ENCODE assay signal across 16 cellular contexts in genomic region chr19:3949997-3950859, GRCh38. TPM values are rescaled to one million over a fixed set of nuclear protein-coding genes. Genes with fewer than 3 reads are reported as not detected.
DNase-seq lines count a peak whose midpoint lies in the region; ATAC-seq and TF ChIP-seq lines count a peak whose summit lies in the region.
"Had no signal": no experiment of that assay in that cellular context is flagged by ENCODE, and none has a peak within 500 bp of the region (broad histone marks: within the 10 kb centered on the region; RNA-seq: fewer than 3 reads in every experiment).

No MANE protein-coding gene starts in this region.

- H3K9me3 Mint-ChIP-seq in activated naive CD8-positive, alpha-beta T cell treated with anti-CD3 and anti-CD28 coated beads for 36 hours: no peaks in the 10 kb centered on the region
- H3K9me3 Mint-ChIP-seq in neural progenitor cell: no peaks in the 10 kb centered on the region
- H3K9me3 Mint-ChIP-seq: activated T-helper 17 cell treated with anti-CD3 and anti-CD28 coated beads, Interleukin-2, amount 50 U/mL, for 72 hours had no signal

- H3K79me2 ChIP-seq in neural progenitor cell (ENCODE audit: low read depth): no peaks in the 10 kb centered on the region

- no peaks in the 10 kb centered on the region for H3K9me3 ChIP-seq in right cardiac atrium (ENCODE audit: control insufficient read depth, low read length)
- no peaks in the 10 kb centered on the region for H3K9me3 ChIP-seq in stomach
- no peaks in the 10 kb centered on the region for H3K9me3 ChIP-seq in neural progenitor cell (ENCODE audit: low read depth)
- H3K9me3 ChIP-seq: BE2C, SK-N-SH had no signal

- no peak for TF ChIP-seq POLR2A in stomach (IDR thresholded peaks at IDR 0.05)

- TF ChIP-seq CTCF in stomach (IDR thresholded peaks at IDR 0.05) (no peak), neural progenitor cell (IDR thresholded peaks at IDR 0.05) (no peak)

- no peak overlapping the region for H3K27ac Mint-ChIP-seq in activated naive CD8-positive, alpha-beta T cell treated with anti-CD3 and anti-CD28 coated beads for 36 hours
- H3K27ac Mint-ChIP-seq in neural progenitor cell: no peak overlapping the region
- H3K27ac Mint-ChIP-seq: activated T-helper 17 cell treated with anti-CD3 and anti-CD28 coated beads, Interleukin-2, amount 50 U/mL, for 72 hours had no signal

- H3K4me1 Mint-ChIP-seq in activated naive CD8-positive, alpha-beta T cell treated with anti-CD3 and anti-CD28 coated beads for 36 hours: peaks cover 6% of the 10 kb centered on the region
- H3K4me1 Mint-ChIP-seq in neural progenitor cell: peaks cover 8% of the 10 kb centered on the region
- H3K4me1 Mint-ChIP-seq: activated T-helper 17 cell treated with anti-CD3 and anti-CD28 coated beads, Interleukin-2, amount 50 U/mL, for 72 hours had no signal

- no peak overlapping the region for H2AFZ ChIP-seq in neural progenitor cell (replicated peaks)

- WGBS in right cardiac atrium: 42% methylated on average over 20 of the region's 20 CpGs
- WGBS in stomach, 5 donors: 48 to 65% (median 53%) methylated on average over 7 to 20 of the region's 20 CpGs

- peak overlapping the region; percentile 84 for H3K27ac ChIP-seq in right cardiac atrium (ENCODE audit: low read length)
- peak overlapping the region in 4 of 5 donors; percentile 32 to 82 (median 74) for H3K27ac ChIP-seq in stomach
- H3K27ac ChIP-seq in neural progenitor cell: no peak overlapping the region

- intact Hi-C loops in right cardiac atrium (cut with DNase I) (no loop called here), stomach (cut with DNase I; ENCODE audit: low total_unique reads) (no loop called here)

- peaks cover 3% of the 10 kb centered on the region for H3F3A ChIP-seq in neural progenitor cell (ENCODE audit: low read depth)

- ATAC-seq in right cardiac atrium: peak; percentile 42 to 44
- no peak for ATAC-seq in HG03196 (IDR thresholded peaks at IDR 0.05; ENCODE audit: unreplicated experiment)
- ATAC-seq: activated T-helper 17 cell treated with anti-CD3 and anti-CD28 coated beads, Interleukin-2, amount 50 U/mL, for 72 hours had no signal

- H3K36me3 ChIP-seq in stomach (peaks cover 0 to 3% (median 0%) of the 10 kb centered on the region in 4 donors), neural progenitor cell (no peaks in the 10 kb centered on the region)
- H3K36me3 ChIP-seq: BE2C had no signal

- peak overlapping the region; percentile 43 for H3K4me3 Mint-ChIP-seq in activated naive CD8-positive, alpha-beta T cell treated with anti-CD3 and anti-CD28 coated beads for 36 hours
- H3K4me3 Mint-ChIP-seq in neural progenitor cell: no peak overlapping the region
- H3K4me3 Mint-ChIP-seq: activated T-helper 17 cell treated with anti-CD3 and anti-CD28 coated beads, Interleukin-2, amount 50 U/mL, for 72 hours had no signal

- no peaks in the 10 kb centered on the region for H3K36me3 Mint-ChIP-seq in activated naive CD8-positive, alpha-beta T cell treated with anti-CD3 and anti-CD28 coated beads for 36 hours
- H3K36me3 Mint-ChIP-seq in neural progenitor cell: no peaks in the 10 kb centered on the region

- H3K27me3 ChIP-seq in right cardiac atrium (ENCODE audit: control insufficient read depth, insufficient read depth): no peaks in the 10 kb centered on the region
- H3K27me3 ChIP-seq in stomach: no peaks in the 10 kb centered on the region
- H3K27me3 ChIP-seq in neural progenitor cell: no peaks in the 10 kb centered on the region
- H3K27me3 ChIP-seq: BE2C had no signal

- no peak overlapping the region for H3K4me2 ChIP-seq in neural progenitor cell
- H3K4me2 ChIP-seq: SK-N-SH had no signal

- no peaks in the 10 kb centered on the region for H4K20me1 ChIP-seq in neural progenitor cell (ENCODE audit: low read depth)

- DNase-seq in NCI-H524 (lab: John Stamatoyannopoulos, UW) (peak; percentile 59 to 83), right cardiac atrium (peak in 2 of 3 donors; percentile 65 to 77), stomach (no peak), neural progenitor cell (ENCODE audit: low spot score) (no peak), NCI-H2029 treated with DMSO at 0.1 percent for 48 hours (lab: John Stamatoyannopoulos, UW) (no peak), anterior cingulate cortex (lab: John Stamatoyannopoulos, UW) (no peak)
- DNase-seq in activated naive CD8-positive, alpha-beta T cell treated with anti-CD3 and anti-CD28 coated beads for 36 hours: no peak
- DNase-seq: activated CD4-positive, alpha-beta T cell treated with anti-CD3 and anti-CD28 coated beads, Interleukin-2, amount 50 U/mL, for 4 hours; BE2C; head of caudate nucleus; NCI-H1436 treated with DMSO at 0.1 percent for 48 hours; SK-N-SH had no signal

- H3K4me1 ChIP-seq in right cardiac atrium (ENCODE audit: control insufficient read depth, insufficient read depth, low read length): no peaks in the 10 kb centered on the region
- H3K4me1 ChIP-seq in stomach: peaks cover 10 to 43% (median 30%) of the 10 kb centered on the region in 4 donors
- no peaks in the 10 kb centered on the region for H3K4me1 ChIP-seq in neural progenitor cell
- H3K4me1 ChIP-seq: BE2C had no signal

- H3K27me3 Mint-ChIP-seq in activated naive CD8-positive, alpha-beta T cell treated with anti-CD3 and anti-CD28 coated beads for 36 hours: no peaks in the 10 kb centered on the region
- H3K27me3 Mint-ChIP-seq in neural progenitor cell (ENCODE audit: insufficient read depth, low read depth): peaks cover 5% of the 10 kb centered on the region
- H3K27me3 Mint-ChIP-seq: activated T-helper 17 cell treated with anti-CD3 and anti-CD28 coated beads, Interleukin-2, amount 50 U/mL, for 72 hours had no signal

- TF ChIP-seq EP300 in stomach (IDR thresholded peaks at IDR 0.05): no peak

- H3K4me3 ChIP-seq in right cardiac atrium (ENCODE audit: low read length) (peak overlapping the region; percentile 40), stomach (peak overlapping the region in 2 of 4 donors; percentile 12 to 19), neural progenitor cell (no peak overlapping the region)

- no peak overlapping the region for H3K9ac ChIP-seq in neural progenitor cell
- H3K9ac ChIP-seq: SK-N-SH had no signal

RNA-seq across cellular contexts. Expression of gene NMRK2, which starts 17.4 kb away (rescaled TPM):
- total RNA-seq in activated naive CD8-positive, alpha-beta T cell treated with anti-CD3 and anti-CD28 coated beads for 36 hours: not detected
- total RNA-seq in right cardiac atrium (1,000 to 10,000 TPM; 1,114 to 1,487 (median 1,236) TPM), stomach (under 1 TPM in 1 of 5 donors, not detected in 4; 0.55 TPM), neural progenitor cell (ENCODE audit: low replicate concordance) (0.77 and 1.1 TPM in 2 replicates)
- polyA plus RNA-seq in right cardiac atrium (1,838 TPM), stomach (1 to 10 TPM in 2 of 3 donors, under 1 TPM in 1; 0.68 to 4.3 (median 2.3) TPM)
- total RNA-seq: activated T-helper 17 cell treated with anti-CD3 and anti-CD28 coated beads, Interleukin-2, amount 50 U/mL, for 72 hours; kidney epithelial cell; mucosa of gallbladder had no signal
- polyA plus RNA-seq: SK-N-SH had no signal

RNA-seq across cellular contexts. Expression of gene DAPK3, which starts 20.7 kb away (rescaled TPM):
- total RNA-seq in activated naive CD8-positive, alpha-beta T cell treated with anti-CD3 and anti-CD28 coated beads for 36 hours: 10 to 100 TPM; 31.6 to 32.2 TPM
- total RNA-seq in right cardiac atrium (100 to 1,000 TPM in 2 of 4 donors, 10 to 100 TPM in 2; 67.8 to 121 (median 93.4) TPM), stomach (100 to 1,000 TPM in 2 of 5 donors, 10 to 100 TPM in 3; 58.5 to 238 (median 75.8) TPM), neural progenitor cell (ENCODE audit: low replicate concordance) (33.7 and 96.6 TPM in 2 replicates)
- polyA plus RNA-seq in right cardiac atrium (122 TPM), stomach (10 to 100 TPM; 47.0 to 73.5 (median 51.9) TPM)

RNA-seq across cellular contexts. Expression of gene EEF2, which starts 35.0 kb away (rescaled TPM):
- total RNA-seq in activated naive CD8-positive, alpha-beta T cell treated with anti-CD3 and anti-CD28 coated beads for 36 hours: 1,000 to 10,000 TPM; 3,340 to 3,392 TPM
- total RNA-seq in right cardiac atrium (1,000 to 10,000 TPM; 2,000 to 2,630 (median 2,240) TPM), stomach (1,000 to 10,000 TPM in 4 of 5 donors, 100 to 1,000 TPM in 1; 872 to 1,656 (median 1,431) TPM), neural progenitor cell (ENCODE audit: low replicate concordance) (1,288 and 2,841 TPM in 2 replicates)
- polyA plus RNA-seq in right cardiac atrium (1,037 TPM), stomach (1,000 to 10,000 TPM in 2 of 3 donors, 100 to 1,000 TPM in 1; 667 to 1,312 (median 1,239) TPM)

RNA-seq across cellular contexts. Expression of gene PIAS4, which starts 57.3 kb away (rescaled TPM):
- 10 to 100 TPM; 24.0 to 26.3 TPM for total RNA-seq in activated naive CD8-positive, alpha-beta T cell treated with anti-CD3 and anti-CD28 coated beads for 36 hours
- 10 to 100 TPM; 11.9 to 13.1 (median 12.5) TPM for total RNA-seq in right cardiac atrium
- 9.6 TPM for polyA plus RNA-seq in right cardiac atrium
- total RNA-seq in stomach: 10 to 100 TPM in 4 of 5 donors, 1 to 10 TPM in 1; 9.3 to 93.6 (median 37.5) TPM
- 10 to 100 TPM in 1 of 3 donors, 1 to 10 TPM in 2; 6.6 to 14.8 (median 9.3) TPM for polyA plus RNA-seq in stomach
- 17.0 and 34.1 TPM in 2 replicates for total RNA-seq in neural progenitor cell (ENCODE audit: low replicate concordance)

Comparison
In these comparisons a context has a peak if more than half of its experiments do, and no peak if none do; other contexts are left out.
1. DNase-seq: peak in NCI-H524 (2 of 2) and right cardiac atrium (2 of 3); none in activated naive CD8-positive, alpha-beta T cell treated with anti-CD3 and anti-CD28 coated beads for 36 hours (single experiment), stomach (single experiment), neural progenitor cell (single experiment), NCI-H2029 treated with DMSO at 0.1 percent for 48 hours (single experiment) and anterior cingulate cortex (0 of 58).
2. RNA of gene NMRK2, which starts 17.4 kb away (total RNA-seq): 1,114 to 1,487 TPM in right cardiac atrium; 0.77 to 1.1 TPM in neural progenitor cell, not detected in activated naive CD8-positive, alpha-beta T cell treated with anti-CD3 and anti-CD28 coated beads for 36 hours and 0.55 TPM in stomach; every median in the first group is over 100 times any median in the second.